In the genomic region with DNA sequence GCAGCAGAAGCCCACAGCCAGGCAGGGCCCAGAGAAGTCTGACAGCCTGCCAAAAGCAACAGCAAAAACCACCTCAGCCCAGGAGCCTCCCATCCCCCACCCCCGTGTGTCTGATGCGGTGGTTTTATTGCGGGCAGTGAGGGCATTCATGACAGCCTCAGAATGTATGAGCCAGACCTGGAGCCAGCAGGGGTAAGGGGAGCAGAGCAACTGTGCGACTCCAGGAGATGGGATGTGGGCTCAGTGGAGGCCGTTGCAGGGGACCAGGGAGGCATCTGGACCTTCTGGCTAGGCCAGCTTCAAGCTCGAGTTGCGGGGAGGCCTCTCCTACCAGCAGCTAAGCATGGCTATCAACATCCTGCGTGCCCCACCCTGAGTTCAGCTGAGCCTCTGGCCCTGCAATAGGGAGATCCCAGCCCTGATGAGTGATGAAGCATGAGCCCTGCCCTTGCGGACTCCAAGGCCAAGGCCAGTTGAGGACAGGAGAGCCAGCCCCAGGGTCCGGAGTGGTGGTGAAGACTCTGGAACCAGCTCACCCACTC, we compare ENCODE assay signal across 1 cellular context.
TF ChIP-seq lines count a peak whose summit lies in the region.

No MANE protein-coding gene starts in this region.

TF ChIP-seq in GM12878, 131 proteins besides CTCF, POLR2A, EP300 and RAD21 (continued from another document):
- TF ChIP-seq, protein P1, sequence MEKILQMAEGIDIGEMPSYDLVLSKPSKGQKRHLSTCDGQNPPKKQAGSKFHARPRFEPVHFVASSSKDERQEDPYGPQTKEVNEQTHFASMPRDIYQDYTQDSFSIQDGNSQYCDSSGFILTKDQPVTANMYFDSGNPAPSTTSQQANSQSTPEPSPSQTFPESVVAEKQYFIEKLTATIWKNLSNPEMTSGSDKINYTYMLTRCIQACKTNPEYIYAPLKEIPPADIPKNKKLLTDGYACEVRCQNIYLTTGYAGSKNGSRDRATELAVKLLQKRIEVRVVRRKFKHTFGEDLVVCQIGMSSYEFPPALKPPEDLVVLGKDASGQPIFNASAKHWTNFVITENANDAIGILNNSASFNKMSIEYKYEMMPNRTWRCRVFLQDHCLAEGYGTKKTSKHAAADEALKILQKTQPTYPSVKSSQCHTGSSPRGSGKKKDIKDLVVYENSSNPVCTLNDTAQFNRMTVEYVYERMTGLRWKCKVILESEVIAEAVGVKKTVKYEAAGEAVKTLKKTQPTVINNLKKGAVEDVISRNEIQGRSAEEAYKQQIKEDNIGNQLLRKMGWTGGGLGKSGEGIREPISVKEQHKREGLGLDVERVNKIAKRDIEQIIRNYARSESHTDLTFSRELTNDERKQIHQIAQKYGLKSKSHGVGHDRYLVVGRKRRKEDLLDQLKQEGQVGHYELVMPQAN (conservative IDR thresholded peaks at IDR 0.05) = no peak
- TF ChIP-seq NRF1 (conservative IDR thresholded peaks at IDR 0.05; ENCODE audit: low read depth, low read length) = no peak
- no peak for TF ChIP-seq BHLHE40 (IDR thresholded peaks at IDR 0.05; ENCODE audit: borderline replicate concordance in 1 of 2, low read depth in 2 of 2, low read length in 1 of 2)
- no peak for TF ChIP-seq RUNX3 (IDR thresholded peaks at IDR 0.05; ENCODE audit: low read length)
- TF ChIP-seq, protein P2, sequence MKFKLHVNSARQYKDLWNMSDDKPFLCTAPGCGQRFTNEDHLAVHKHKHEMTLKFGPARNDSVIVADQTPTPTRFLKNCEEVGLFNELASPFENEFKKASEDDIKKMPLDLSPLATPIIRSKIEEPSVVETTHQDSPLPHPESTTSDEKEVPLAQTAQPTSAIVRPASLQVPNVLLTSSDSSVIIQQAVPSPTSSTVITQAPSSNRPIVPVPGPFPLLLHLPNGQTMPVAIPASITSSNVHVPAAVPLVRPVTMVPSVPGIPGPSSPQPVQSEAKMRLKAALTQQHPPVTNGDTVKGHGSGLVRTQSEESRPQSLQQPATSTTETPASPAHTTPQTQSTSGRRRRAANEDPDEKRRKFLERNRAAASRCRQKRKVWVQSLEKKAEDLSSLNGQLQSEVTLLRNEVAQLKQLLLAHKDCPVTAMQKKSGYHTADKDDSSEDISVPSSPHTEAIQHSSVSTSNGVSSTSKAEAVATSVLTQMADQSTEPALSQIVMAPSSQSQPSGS (IDR thresholded peaks at IDR 0.05; ENCODE audit: low read length) = no peak
- no peak for TF ChIP-seq STAT1 (conservative IDR thresholded peaks at IDR 0.05)
- TF ChIP-seq JUNB (IDR thresholded peaks at IDR 0.05) = no peak
- TF ChIP-seq YBX1 (IDR thresholded peaks at IDR 0.05) = no peak
- no peak for TF ChIP-seq IRF4 (IDR thresholded peaks at IDR 0.05; ENCODE audit: low read depth, low read length)
- TF ChIP-seq MTA3 (IDR thresholded peaks at IDR 0.05; ENCODE audit: borderline replicate concordance, low read length) = no peak
- no peak for TF ChIP-seq NFXL1 (IDR thresholded peaks at IDR 0.05; ENCODE audit: borderline replicate concordance)
- TF ChIP-seq, protein P3, sequence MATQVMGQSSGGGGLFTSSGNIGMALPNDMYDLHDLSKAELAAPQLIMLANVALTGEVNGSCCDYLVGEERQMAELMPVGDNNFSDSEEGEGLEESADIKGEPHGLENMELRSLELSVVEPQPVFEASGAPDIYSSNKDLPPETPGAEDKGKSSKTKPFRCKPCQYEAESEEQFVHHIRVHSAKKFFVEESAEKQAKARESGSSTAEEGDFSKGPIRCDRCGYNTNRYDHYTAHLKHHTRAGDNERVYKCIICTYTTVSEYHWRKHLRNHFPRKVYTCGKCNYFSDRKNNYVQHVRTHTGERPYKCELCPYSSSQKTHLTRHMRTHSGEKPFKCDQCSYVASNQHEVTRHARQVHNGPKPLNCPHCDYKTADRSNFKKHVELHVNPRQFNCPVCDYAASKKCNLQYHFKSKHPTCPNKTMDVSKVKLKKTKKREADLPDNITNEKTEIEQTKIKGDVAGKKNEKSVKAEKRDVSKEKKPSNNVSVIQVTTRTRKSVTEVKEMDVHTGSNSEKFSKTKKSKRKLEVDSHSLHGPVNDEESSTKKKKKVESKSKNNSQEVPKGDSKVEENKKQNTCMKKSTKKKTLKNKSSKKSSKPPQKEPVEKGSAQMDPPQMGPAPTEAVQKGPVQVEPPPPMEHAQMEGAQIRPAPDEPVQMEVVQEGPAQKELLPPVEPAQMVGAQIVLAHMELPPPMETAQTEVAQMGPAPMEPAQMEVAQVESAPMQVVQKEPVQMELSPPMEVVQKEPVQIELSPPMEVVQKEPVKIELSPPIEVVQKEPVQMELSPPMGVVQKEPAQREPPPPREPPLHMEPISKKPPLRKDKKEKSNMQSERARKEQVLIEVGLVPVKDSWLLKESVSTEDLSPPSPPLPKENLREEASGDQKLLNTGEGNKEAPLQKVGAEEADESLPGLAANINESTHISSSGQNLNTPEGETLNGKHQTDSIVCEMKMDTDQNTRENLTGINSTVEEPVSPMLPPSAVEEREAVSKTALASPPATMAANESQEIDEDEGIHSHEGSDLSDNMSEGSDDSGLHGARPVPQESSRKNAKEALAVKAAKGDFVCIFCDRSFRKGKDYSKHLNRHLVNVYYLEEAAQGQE (IDR thresholded peaks at IDR 0.05; ENCODE audit: low read depth, low read length) = no peak
- no peak for TF ChIP-seq SP1 (IDR thresholded peaks at IDR 0.05; ENCODE audit: low read depth, low read length)
- TF ChIP-seq PAX5 (IDR thresholded peaks at IDR 0.05; ENCODE audit: borderline replicate concordance, low read depth, low read length) = no peak
- TF ChIP-seq, protein P4, sequence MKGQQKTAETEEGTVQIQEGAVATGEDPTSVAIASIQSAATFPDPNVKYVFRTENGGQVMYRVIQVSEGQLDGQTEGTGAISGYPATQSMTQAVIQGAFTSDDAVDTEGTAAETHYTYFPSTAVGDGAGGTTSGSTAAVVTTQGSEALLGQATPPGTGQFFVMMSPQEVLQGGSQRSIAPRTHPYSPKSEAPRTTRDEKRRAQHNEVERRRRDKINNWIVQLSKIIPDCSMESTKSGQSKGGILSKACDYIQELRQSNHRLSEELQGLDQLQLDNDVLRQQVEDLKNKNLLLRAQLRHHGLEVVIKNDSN (IDR thresholded peaks at IDR 0.05; ENCODE audit: borderline replicate concordance, extremely low read length, insufficient read depth, low read depth, low read length) = no peak
TF ChIP-seq in GM12878: peak in this region for 0.
